10 cellular contexts compared by ENCODE assay signal in genomic region chr5:136036293-136036911, GRCh38. TPM values are rescaled to one million over a fixed set of nuclear protein-coding genes. Genes with fewer than 3 reads are reported as not detected.
DNase-seq lines count a peak whose midpoint lies in the region; ATAC-seq and TF ChIP-seq lines count a peak whose summit lies in the region.
"Had no signal": no experiment of that assay in that cellular context is flagged by ENCODE, and none has a peak within 500 bp of the region (broad histone marks: within the 10 kb centered on the region; RNA-seq: fewer than 3 reads in every experiment).

No MANE protein-coding gene starts in this region.

- H3K27me3 Mint-ChIP-seq in stimulated activated naive CD8-positive, alpha-beta T cell treated with anti-CD3 and anti-CD28 coated beads, Interleukin-15, Interleukin-2, amounts not matched to agents 100 ng/mL and 50 ng/mL, for 24 hours = no peaks in the 10 kb centered on the region

- H3K36me3 Mint-ChIP-seq in stimulated activated naive CD8-positive, alpha-beta T cell treated with anti-CD3 and anti-CD28 coated beads, Interleukin-15, Interleukin-2, amounts not matched to agents 100 ng/mL and 50 ng/mL, for 24 hours (ENCODE audit: low read depth) = no peaks in the 10 kb centered on the region

- no peak overlapping the region for H3K4me3 Mint-ChIP-seq in stimulated activated naive CD8-positive, alpha-beta T cell treated with anti-CD3 and anti-CD28 coated beads, Interleukin-15, Interleukin-2, amounts not matched to agents 100 ng/mL and 50 ng/mL, for 24 hours

- H3K9me3 ChIP-seq in ascending aorta = no peaks in the 10 kb centered on the region
- no peaks in the 10 kb centered on the region for H3K9me3 ChIP-seq in mucosa of descending colon
- H3K9me3 ChIP-seq: Caco-2 had no signal

- H3K36me3 ChIP-seq in ascending aorta (peaks cover 0 to 10% of the 10 kb centered on the region in 2 donors), mucosa of descending colon (ENCODE audit: low read depth) (no peaks in the 10 kb centered on the region)

- H3K27me3 ChIP-seq in ascending aorta = no peaks in the 10 kb centered on the region

- H3K4me3 ChIP-seq in ascending aorta (no peak overlapping the region), mucosa of descending colon (no peak overlapping the region)

- ATAC-seq in stimulated activated naive CD8-positive, alpha-beta T cell treated with anti-CD3 and anti-CD28 coated beads, Interleukin-15, Interleukin-2, amounts not matched to agents 100 U/mL and 50 U/mL, for 24 hours = no peak
- peak; percentile 31 for ATAC-seq in mucosa of descending colon

- DNase-seq in stimulated activated naive CD8-positive, alpha-beta T cell treated with anti-CD3 and anti-CD28 coated beads, Interleukin-15, Interleukin-2, amounts not matched to agents 100 U/mL and 50 U/mL, for 24 hours = no peak
- DNase-seq in ascending aorta (ENCODE audit: low spot score in 2 of 2) (no peak), mucosa of descending colon (no peak), retina (no peak), DMS 273 treated with DMSO at 0.1 percent for 48 hours (lab: John Stamatoyannopoulos, UW) (no peak), NCI-H774 (lab: John Stamatoyannopoulos, UW) (no peak)
- no peak for DNase-seq in effector CD4-positive, alpha-beta T cell
- DNase-seq: activated T-cell treated with anti-CD3 and anti-CD28 coated beads, Interleukin-2, amount 50 U/mL, for 1 hour; Caco-2 had no signal

- H3K4me1 ChIP-seq in ascending aorta (peaks cover 0 to 14% of the 10 kb centered on the region in 2 donors), mucosa of descending colon (ENCODE audit: low read depth) (peaks cover 25% of the 10 kb centered on the region)

- TF ChIP-seq CTCF in ascending aorta (IDR thresholded peaks at IDR 0.05) (no peak), mucosa of descending colon (IDR thresholded peaks at IDR 0.05) (no peak)

- H3K27ac ChIP-seq in ascending aorta = peak overlapping the region; percentile 75 to 79

- peak overlapping the region; percentile 89 for H3K27ac Mint-ChIP-seq in stimulated activated naive CD8-positive, alpha-beta T cell treated with anti-CD3 and anti-CD28 coated beads, Interleukin-15, Interleukin-2, amounts not matched to agents 100 ng/mL and 50 ng/mL, for 24 hours

- intact Hi-C loops in ascending aorta (cut with DNase I) (no loop called here), mucosa of descending colon (cut with DNase I, micrococcal nuclease) (no loop called here)

- no peaks in the 10 kb centered on the region for H3K9me3 Mint-ChIP-seq in stimulated activated naive CD8-positive, alpha-beta T cell treated with anti-CD3 and anti-CD28 coated beads, Interleukin-15, Interleukin-2, amounts not matched to agents 100 ng/mL and 50 ng/mL, for 24 hours

- peaks cover 23% of the 10 kb centered on the region for H3K4me1 Mint-ChIP-seq in stimulated activated naive CD8-positive, alpha-beta T cell treated with anti-CD3 and anti-CD28 coated beads, Interleukin-15, Interleukin-2, amounts not matched to agents 100 ng/mL and 50 ng/mL, for 24 hours (ENCODE audit: low read depth)

RNA-seq across cellular contexts. Expression of gene TGFBI, which starts 7.6 kb away (rescaled TPM):
- total RNA-seq in ascending aorta (174 TPM), mucosa of descending colon (10 to 100 TPM; 26.8 to 77.1 (median 47.0) TPM)
